Comparison of ENCODE assay signal across 13 cellular contexts in genomic region chr6:191487-192312, GRCh38.
"Had no signal": no experiment of that assay in that cellular context is flagged by ENCODE, and none has a peak within 500 bp of the region (broad histone marks: within the 10 kb centered on the region; RNA-seq: fewer than 3 reads in every experiment).

No MANE protein-coding gene starts in this region.

- H3K36me3 ChIP-seq: cardiac muscle cell, gastroesophageal sphincter, WERI-Rb-1 had no signal

- H3K36me3 Mint-ChIP-seq: memory B cell had no signal

- H3K27me3 ChIP-seq: cardiac muscle cell, gastroesophageal sphincter had no signal

- H3K4me3 Mint-ChIP-seq: activated CD4-positive, alpha-beta T cell treated with anti-CD3 and anti-CD28 coated beads for 36 hours; memory B cell; T-helper 1 cell treated with Interleukin-12 subunit alpha and Interleukin-12 subunit beta and Interleukin-4 antibody, amounts not matched to agents 30 μg/mL and 1 μg/mL, for 36 hours had no signal

- ATAC-seq: activated CD4-positive, alpha-beta T cell treated with anti-CD3 and anti-CD28 coated beads for 36 hours; gastroesophageal sphincter; mucosa of descending colon; naive thymus-derived CD4-positive, alpha-beta T cell had no signal

- H3K4me3 ChIP-seq: cardiac muscle cell, gastroesophageal sphincter, mucosa of descending colon had no signal

- H3K27ac Mint-ChIP-seq: activated CD4-positive, alpha-beta T cell treated with anti-CD3 and anti-CD28 coated beads for 36 hours had no signal

- H3K27me3 Mint-ChIP-seq: activated CD4-positive, alpha-beta T cell treated with anti-CD3 and anti-CD28 coated beads for 36 hours; memory B cell; naive thymus-derived CD4-positive, alpha-beta T cell had no signal

- H3K9me3 Mint-ChIP-seq: memory B cell; T-helper 1 cell treated with Interleukin-12 subunit alpha and Interleukin-12 subunit beta and Interleukin-4 antibody, amounts not matched to agents 30 μg/mL and 1 μg/mL, for 36 hours had no signal

- H3K27ac ChIP-seq: cardiac muscle cell, gastroesophageal sphincter, WERI-Rb-1 had no signal

- H3K9me3 ChIP-seq: gastroesophageal sphincter, mucosa of descending colon had no signal

- DNase-seq: activated CD4-positive, alpha-beta T cell treated with anti-CD3 and anti-CD28 coated beads for 36 hours; activated naive CD4-positive, alpha-beta T cell; mucosa of descending colon; naive thymus-derived CD4-positive, alpha-beta T cell; stimulated activated CD4-positive, alpha-beta T cell treated with anti-CD3 and anti-CD28 coated beads, Interleukin-2, amount 100 ng/mL, for 48 hours; stimulated activated naive CD4-positive, alpha-beta T cell treated with Interleukin-2 at 50 U/mL for 16 hours; substantia nigra; trophoblast cell; WERI-Rb-1 had no signal
